In the genomic region with DNA sequence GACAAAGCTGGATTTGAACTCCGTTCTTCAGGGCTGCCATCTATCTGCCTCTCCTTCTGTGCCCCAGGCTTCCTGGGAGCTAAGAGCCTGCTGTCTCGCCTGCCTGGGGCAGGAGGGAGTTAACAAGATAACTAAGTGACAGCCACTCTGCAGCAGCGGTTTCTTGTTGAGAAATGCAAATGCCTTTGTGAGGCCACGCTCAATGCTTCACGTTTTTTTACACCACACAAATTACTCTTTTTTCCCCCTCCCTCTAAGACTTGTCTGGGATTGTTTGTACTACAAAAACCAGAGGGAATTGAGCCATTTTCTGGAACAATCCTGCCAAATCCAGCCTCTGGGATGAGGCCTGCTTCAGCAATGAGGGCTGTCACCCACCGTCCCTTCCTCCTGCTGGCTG, we compare ENCODE assay signal across 12 cellular contexts.
DNase-seq lines count a peak whose midpoint lies in the region; TF ChIP-seq lines count a peak whose summit lies in the region.
"Had no signal": no experiment of that assay in that cellular context is flagged by ENCODE, and none has a peak within 500 bp of the region (broad histone marks: within the 10 kb centered on the region; RNA-seq: fewer than 3 reads in every experiment).

No MANE protein-coding gene starts in this region.

- peaks cover 0 to 7% (median 6%) of the 10 kb centered on the region in 5 experiments for H3K9me3 Mint-ChIP-seq in brain
- H3K9me3 Mint-ChIP-seq: stimulated activated naive CD8-positive, alpha-beta T cell treated with anti-CD3 and anti-CD28 coated beads, Interleukin-15, Interleukin-2, amounts not matched to agents 100 ng/mL and 50 ng/mL, for 24 hours had no signal

- no peaks in the 10 kb centered on the region for H3K36me3 ChIP-seq in H7 (replicated peaks; ENCODE audit: control insufficient read depth, insufficient read depth, low read length)
- H3K36me3 ChIP-seq: BLaER1 had no signal

- H3K36me3 Mint-ChIP-seq in brain: no peaks in the 10 kb centered on the region

- H3K27me3 ChIP-seq in H7 (ENCODE audit: control insufficient read depth, insufficient read depth, low read length): no peaks in the 10 kb centered on the region; the same call in 1 of the 2 replicates
- H3K27me3 ChIP-seq: BLaER1 had no signal

- peak overlapping the region in 3 of 5 experiments; percentile 27 to 89 (median 86) for H3K27ac Mint-ChIP-seq in brain
- H3K27ac Mint-ChIP-seq: stimulated activated naive CD8-positive, alpha-beta T cell treated with anti-CD3 and anti-CD28 coated beads, Interleukin-15, Interleukin-2, amounts not matched to agents 100 ng/mL and 50 ng/mL, for 24 hours had no signal

- H3K4me3 Mint-ChIP-seq in brain: no peak overlapping the region
- H3K4me3 Mint-ChIP-seq: stimulated activated naive CD8-positive, alpha-beta T cell treated with anti-CD3 and anti-CD28 coated beads, Interleukin-15, Interleukin-2, amounts not matched to agents 100 ng/mL and 50 ng/mL, for 24 hours had no signal

- TF ChIP-seq CTCF in brain (conservative IDR thresholded peaks at IDR 0.05): no peak

- H3K4me1 Mint-ChIP-seq in brain: peaks cover 34% of the 10 kb centered on the region

- DNase-seq in A172 (ENCODE audit: low spot score): peak; percentile 47
- DNase-seq in H7: peak; percentile 56
- peak; percentile 68 for DNase-seq in islet precursor cell
- DNase-seq in activated T-cell treated with anti-CD3 and anti-CD28 coated beads, Interleukin-2, amount 50 U/mL, for 48 hours: no peak
- DNase-seq in ureter (ENCODE audit: low spot score): no peak
- no peak for DNase-seq in activated CD4-positive, alpha-beta T cell treated with anti-CD3 and anti-CD28 coated beads for 4 hours
- no peak for DNase-seq in COLO668 (lab: John Stamatoyannopoulos, UW; ENCODE audit: unreplicated experiment)
- DNase-seq: activated effector memory CD4-positive, alpha-beta T cell treated with Interleukin-2 at 50 U/mL for 16 hours; SIG-M5 had no signal

- H3K4me3 ChIP-seq in H7 (ENCODE audit: insufficient read depth, low read depth, low read length): no peak overlapping the region
- H3K4me3 ChIP-seq: BLaER1 had no signal

- H3K27me3 Mint-ChIP-seq in brain: peaks cover 3% of the 10 kb centered on the region
- H3K27me3 Mint-ChIP-seq: stimulated activated naive CD8-positive, alpha-beta T cell treated with anti-CD3 and anti-CD28 coated beads, Interleukin-15, Interleukin-2, amounts not matched to agents 100 ng/mL and 50 ng/mL, for 24 hours had no signal

Comparison
In these comparisons a context has a peak if more than half of its experiments do, and no peak if none do; other contexts are left out.
1. DNase-seq: peak in A172 (single experiment), H7 (single experiment) and islet precursor cell (single experiment); none in activated T-cell treated with anti-CD3 and anti-CD28 coated beads, Interleukin-2, amount 50 U/mL, for 48 hours (0 of 2), ureter (single experiment), activated CD4-positive, alpha-beta T cell treated with anti-CD3 and anti-CD28 coated beads for 4 hours (0 of 2) and COLO668 (single experiment).